ENCODE assay signal across 1 cellular context in the genomic region with DNA sequence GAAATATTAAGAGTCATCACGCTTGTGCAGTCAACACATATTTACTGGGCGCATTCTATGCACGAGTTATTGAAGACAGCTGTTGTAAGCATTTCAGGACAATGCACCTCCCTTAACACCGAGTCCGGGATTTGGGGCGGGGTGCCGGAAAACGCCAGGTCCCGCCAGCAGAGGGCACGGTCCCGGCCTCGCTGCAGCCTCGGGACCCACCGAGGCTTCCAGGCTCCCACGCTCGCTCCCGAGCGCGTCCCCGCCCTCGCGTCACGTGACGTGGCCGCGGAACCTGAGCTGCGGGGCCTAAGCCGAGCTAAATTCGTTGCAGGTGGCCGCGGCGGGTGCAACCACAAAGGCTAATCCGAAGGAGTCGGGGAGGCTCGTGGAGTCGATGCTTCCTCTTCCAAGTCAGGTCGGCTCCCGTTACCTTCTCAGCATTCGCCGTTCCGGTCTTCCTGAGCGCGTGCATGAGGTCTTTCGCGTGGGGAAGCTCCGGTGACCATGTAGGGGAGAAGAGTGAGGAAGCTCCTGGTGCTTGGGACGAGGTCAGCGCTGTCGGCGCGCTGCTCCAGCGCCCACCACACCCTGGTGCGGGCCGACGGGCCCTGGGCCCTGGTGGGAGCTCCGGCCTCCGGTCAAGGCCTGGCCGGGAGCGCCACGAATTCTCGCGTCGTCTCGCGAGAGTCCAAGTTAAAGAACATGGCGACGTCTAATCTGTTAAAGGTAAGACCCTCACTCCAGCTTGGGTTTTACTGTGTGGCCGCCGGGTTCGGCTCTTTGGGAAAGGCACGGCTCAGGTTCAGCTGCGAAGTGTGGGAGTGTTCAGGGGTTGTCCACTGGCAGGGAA.
TF ChIP-seq lines count a peak whose summit lies in the region.

CUL5 (plus strand) TSS at position 243 of the 841 bp plus-strand sequence; CDS start at position 694, 451 bp downstream.

TF ChIP-seq in H1, 55 proteins besides CTCF, POLR2A, EP300 and RAD21 (continues in another document):
- TF ChIP-seq, protein P1, sequence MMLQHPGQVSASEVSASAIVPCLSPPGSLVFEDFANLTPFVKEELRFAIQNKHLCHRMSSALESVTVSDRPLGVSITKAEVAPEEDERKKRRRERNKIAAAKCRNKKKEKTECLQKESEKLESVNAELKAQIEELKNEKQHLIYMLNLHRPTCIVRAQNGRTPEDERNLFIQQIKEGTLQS (IDR thresholded peaks at IDR 0.05; ENCODE audit: insufficient read depth, low read depth, low read length), result peak; percentile 84
- TF ChIP-seq PHF8 (conservative IDR thresholded peaks at IDR 0.05; ENCODE audit: low read depth, low read length) (peak; percentile 100), MAFK (IDR thresholded peaks at IDR 0.05; ENCODE audit: low read depth, low read length) (no peak), ASH2L (IDR thresholded peaks at IDR 0.05; ENCODE audit: low read length) (peak; percentile 100), SP2 (IDR thresholded peaks at IDR 0.05; ENCODE audit: low read length) (no peak), POU5F1 (IDR thresholded peaks at IDR 0.05; ENCODE audit: low read depth, low read length) (no peak), NRF1 (IDR thresholded peaks at IDR 0.05; ENCODE audit: low read depth, low read length) (no peak), CHD1 (IDR thresholded peaks at IDR 0.05; ENCODE audit: low read depth, low read length) (no peak), MAX (IDR thresholded peaks at IDR 0.05) (peak; percentile 76), CTBP2 (IDR thresholded peaks at IDR 0.05; ENCODE audit: borderline replicate concordance, insufficient read depth, insufficient read length, low read length) (peak; percentile 40), JUN (IDR thresholded peaks at IDR 0.05; ENCODE audit: low read depth, low read length) (no peak), TAF1 (IDR thresholded peaks at IDR 0.05; ENCODE audit: low read depth, low read length) (peak; percentile 92), ZNF274 (IDR thresholded peaks at IDR 0.05; ENCODE audit: borderline replicate concordance, extremely low read depth, low read length) (no peak), FOSL1 (IDR thresholded peaks at IDR 0.05; ENCODE audit: insufficient read depth, low read depth, low read length) (no peak), TCF12 (IDR thresholded peaks at IDR 0.05; ENCODE audit: low read depth, low read length) (no peak), CHD7 (IDR thresholded peaks at IDR 0.05; ENCODE audit: insufficient replicate concordance, low read length) (no peak), SRF (IDR thresholded peaks at IDR 0.05; ENCODE audit: low read depth, low read length) (no peak), TAF7 (optimal IDR thresholded peaks at IDR 0.05; ENCODE audit: borderline replicate concordance, low read depth, low read length) (peak; percentile 82), CBX5 (IDR thresholded peaks at IDR 0.05; ENCODE audit: low read depth, low read length) (no peak), BRCA1 (IDR thresholded peaks at IDR 0.05; ENCODE audit: low read depth, low read length) (peak; percentile 83), TEAD4 (IDR thresholded peaks at IDR 0.05; ENCODE audit: low read depth, low read length) (no peak), BCL11A (IDR thresholded peaks at IDR 0.05; ENCODE audit: low read depth in 2 of 2, low read length in 2 of 2) (no peak), GTF2F1 (IDR thresholded peaks at IDR 0.05; ENCODE audit: borderline replicate concordance, low read depth, low read length) (no peak; the same call in 1 of the 2 replicates), POLR2AphosphoS5 (IDR thresholded peaks at IDR 0.05; ENCODE audit: low read depth, low read length) (peak; percentile 53), GABPA (IDR thresholded peaks at IDR 0.05; ENCODE audit: borderline replicate concordance, insufficient read depth, low read length) (peak; percentile 35; the same call in 1 of the 2 replicates), KDM1A (IDR thresholded peaks at IDR 0.05; ENCODE audit: borderline replicate concordance, low read length) (peak; percentile 43; the same call in 1 of the 2 replicates), YY1 (IDR thresholded peaks at IDR 0.05; ENCODE audit: low read depth, low read length) (peak; percentile 92), EGR1 (IDR thresholded peaks at IDR 0.05; ENCODE audit: borderline replicate concordance, low read depth, low read length) (peak; percentile 38; the same call in 1 of the 2 replicates), SUZ12 (IDR thresholded peaks at IDR 0.05; ENCODE audit: low read length) (no peak), KDM4A (IDR thresholded peaks at IDR 0.05; ENCODE audit: low read depth, low read length, severe bottlenecking) (peak; percentile 96), SIN3A (conservative IDR thresholded peaks at IDR 0.05 in 1 of 2, IDR thresholded peaks at IDR 0.05 in 1 of 2; ENCODE audit: low read depth in 1 of 2, low read length in 2 of 2) (peak in 1 of 2 experiments; percentile 63; a peak in 1 of 4 replicates), SP4 (IDR thresholded peaks at IDR 0.05; ENCODE audit: low read length) (no peak; the same call in 1 of the 2 replicates), JUND (IDR thresholded peaks at IDR 0.05; ENCODE audit: low read length) (no peak), SAP30 (IDR thresholded peaks at IDR 0.05; ENCODE audit: insufficient read depth, insufficient replicate concordance, low read length) (no peak), CEBPB (IDR thresholded peaks at IDR 0.05; ENCODE audit: low read depth, low read length) (no peak), CBX8 (IDR thresholded peaks at IDR 0.05; ENCODE audit: borderline replicate concordance, low read depth, low read length) (no peak), RFX5 (IDR thresholded peaks at IDR 0.05; ENCODE audit: borderline replicate concordance, low read depth, low read length) (no peak), SIX5 (IDR thresholded peaks at IDR 0.05; ENCODE audit: low read depth, low read length) (no peak), NANOG (IDR thresholded peaks at IDR 0.05; ENCODE audit: insufficient read depth, low read depth, low read length, poor library complexity, severe bottlenecking) (no peak), CHD2 (IDR thresholded peaks at IDR 0.05; ENCODE audit: low read length) (peak; percentile 96), RBBP5 (IDR thresholded peaks at IDR 0.05; ENCODE audit: borderline replicate concordance, low read depth, low read length) (peak; percentile 99), KDM5A (IDR thresholded peaks at IDR 0.05; ENCODE audit: low read length) (peak; percentile 82), RNF2 (IDR thresholded peaks at IDR 0.05; ENCODE audit: borderline replicate concordance, low read depth, low read length, missing control alignments, poor library complexity, severe bottlenecking) (no peak), EZH2 (IDR thresholded peaks at IDR 0.05; ENCODE audit: low read depth, low read length, severe bottlenecking) (no peak), HDAC6 (IDR thresholded peaks at IDR 0.05; ENCODE audit: low read depth, low read length) (no peak), SIRT6 (IDR thresholded peaks at IDR 0.05; ENCODE audit: low read length) (no peak), TBP (IDR thresholded peaks at IDR 0.05; ENCODE audit: low read depth, low read length) (peak; percentile 64), HDAC2 (IDR thresholded peaks at IDR 0.05; ENCODE audit: borderline replicate concordance in 1 of 2, low read depth in 2 of 2, low read length in 2 of 2) (peak; percentile 30 to 95; a peak in 3 of 4 replicates), BACH1 (IDR thresholded peaks at IDR 0.05; ENCODE audit: low read length) (peak; percentile 89), SP1 (IDR thresholded peaks at IDR 0.05; ENCODE audit: low read depth, low read length) (no peak), CREB1 (IDR thresholded peaks at IDR 0.05) (peak; percentile 71; the same call in 1 of the 2 replicates), E2F6 (IDR thresholded peaks at IDR 0.05) (peak; percentile 28; the same call in 1 of the 2 replicates)
- TF ChIP-seq, protein P2, sequence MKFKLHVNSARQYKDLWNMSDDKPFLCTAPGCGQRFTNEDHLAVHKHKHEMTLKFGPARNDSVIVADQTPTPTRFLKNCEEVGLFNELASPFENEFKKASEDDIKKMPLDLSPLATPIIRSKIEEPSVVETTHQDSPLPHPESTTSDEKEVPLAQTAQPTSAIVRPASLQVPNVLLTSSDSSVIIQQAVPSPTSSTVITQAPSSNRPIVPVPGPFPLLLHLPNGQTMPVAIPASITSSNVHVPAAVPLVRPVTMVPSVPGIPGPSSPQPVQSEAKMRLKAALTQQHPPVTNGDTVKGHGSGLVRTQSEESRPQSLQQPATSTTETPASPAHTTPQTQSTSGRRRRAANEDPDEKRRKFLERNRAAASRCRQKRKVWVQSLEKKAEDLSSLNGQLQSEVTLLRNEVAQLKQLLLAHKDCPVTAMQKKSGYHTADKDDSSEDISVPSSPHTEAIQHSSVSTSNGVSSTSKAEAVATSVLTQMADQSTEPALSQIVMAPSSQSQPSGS (IDR thresholded peaks at IDR 0.05; ENCODE audit: low read length), result no peak
- TF ChIP-seq, protein P3, sequence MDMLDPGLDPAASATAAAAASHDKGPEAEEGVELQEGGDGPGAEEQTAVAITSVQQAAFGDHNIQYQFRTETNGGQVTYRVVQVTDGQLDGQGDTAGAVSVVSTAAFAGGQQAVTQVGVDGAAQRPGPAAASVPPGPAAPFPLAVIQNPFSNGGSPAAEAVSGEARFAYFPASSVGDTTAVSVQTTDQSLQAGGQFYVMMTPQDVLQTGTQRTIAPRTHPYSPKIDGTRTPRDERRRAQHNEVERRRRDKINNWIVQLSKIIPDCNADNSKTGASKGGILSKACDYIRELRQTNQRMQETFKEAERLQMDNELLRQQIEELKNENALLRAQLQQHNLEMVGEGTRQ (IDR thresholded peaks at IDR 0.05; ENCODE audit: low read length), result peak; percentile 95
